In the genomic region with DNA sequence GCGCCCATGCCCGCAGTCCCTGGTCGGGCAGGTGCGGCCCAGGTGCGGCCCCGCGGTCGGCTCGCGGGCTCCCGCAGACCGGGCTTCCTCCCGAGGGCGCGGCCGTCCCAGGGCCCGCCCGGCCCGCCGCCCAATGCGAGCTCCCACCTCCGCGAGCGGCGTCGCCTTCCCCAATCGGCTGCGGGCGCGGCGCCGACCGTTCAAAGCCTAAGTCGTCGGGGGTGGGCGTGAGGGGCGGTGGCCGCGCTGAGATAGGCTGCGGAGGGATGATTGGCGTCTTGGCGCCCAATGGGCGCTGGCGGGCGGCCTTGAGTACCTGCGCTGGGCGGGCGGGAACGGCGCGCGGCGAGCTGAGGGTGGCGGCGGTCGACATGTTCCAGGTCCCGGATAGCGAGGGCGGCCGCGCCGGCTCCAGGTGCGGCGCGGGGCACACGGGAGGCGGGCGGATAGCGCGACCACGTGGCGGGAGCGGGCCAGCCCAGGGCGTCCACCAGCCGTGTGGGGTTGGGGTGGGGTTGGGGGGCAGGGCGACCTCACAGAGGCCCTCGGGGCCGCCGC, we compare ENCODE assay signal across 8 cellular contexts. TPM values are rescaled to one million over a fixed set of nuclear protein-coding genes. Genes with fewer than 3 reads are reported as not detected.
DNase-seq lines count a peak whose midpoint lies in the region; ATAC-seq and TF ChIP-seq lines count a peak whose summit lies in the region.

A gene with protein sequence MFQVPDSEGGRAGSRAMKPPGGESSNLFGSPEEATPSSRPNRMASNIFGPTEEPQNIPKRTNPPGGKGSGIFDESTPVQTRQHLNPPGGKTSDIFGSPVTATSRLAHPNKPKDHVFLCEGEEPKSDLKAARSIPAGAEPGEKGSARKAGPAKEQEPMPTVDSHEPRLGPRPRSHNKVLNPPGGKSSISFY (plus strand): TSS at position 338 of the 558 bp plus-strand sequence. CDS start 34 bp downstream, at position 372.

- peak; percentile 98 for DNase-seq in GM23338 (ENCODE audit: low spot score)
- peak; percentile 96 for DNase-seq in LNCaP clone FGC (ENCODE audit: low read depth)
- DNase-seq in RPMI8226, result peak; percentile 99
- peak; percentile 90 to 94 for DNase-seq in activated T-helper 1 cell treated with anti-CD3 and anti-CD28 coated beads, Interleukin-2, amount 50 U/mL, for 16 hours (ENCODE audit: low read depth in 1 of 2, low spot score in 1 of 2)
- DNase-seq in fibroblast of peridontal ligament (ENCODE audit: extremely low read depth), result peak; percentile 90
- DNase-seq in natural killer cell treated with Interleukin-12 subunit alpha and Interleukin-12 subunit beta and Interleukin-15 and Interleukin-18, amount 100 ng/mL, for 72 hours (ENCODE audit: low spot score), result peak; percentile 98
- peak; percentile 97 for DNase-seq in stimulated activated naive CD4-positive, alpha-beta T cell treated with Interleukin-2 at 50 U/mL for 16 hours (lab: John Stamatoyannopoulos, UW)

- H4K20me1 ChIP-seq in DOHH2 (ENCODE audit: control insufficient read depth, insufficient read depth, low read depth, low read length) (peaks cover 10% of the 10 kb centered on the region), GM23338 (replicated peaks; ENCODE audit: insufficient read depth) (peaks cover 48% of the 10 kb centered on the region)

- H3K4me1 Mint-ChIP-seq in GM23338, result peaks cover 36% of the 10 kb centered on the region
- H3K4me1 Mint-ChIP-seq in natural killer cell treated with Interleukin-12 subunit alpha and Interleukin-12 subunit beta and Interleukin-15 and Interleukin-18, amount 100 ng/mL, for 72 hours (ENCODE audit: low read depth in 2 of 2), result peaks cover 19 to 27% of the 10 kb centered on the region in 2 donors

- H3K4me2 ChIP-seq in DOHH2 (ENCODE audit: low read length) (peak within 1 kb of the TSS; percentile 78), GM23338 (peak within 1 kb of the TSS; percentile 88)

- no peaks in the 10 kb centered on the region for H3K9me3 Mint-ChIP-seq in GM23338
- no peaks in the 10 kb centered on the region for H3K9me3 Mint-ChIP-seq in natural killer cell treated with Interleukin-12 subunit alpha and Interleukin-12 subunit beta and Interleukin-15 and Interleukin-18, amount 100 ng/mL, for 72 hours

- H3K36me3 ChIP-seq in DOHH2 (ENCODE audit: control insufficient read depth, low read length) (peaks cover 71% of the 10 kb centered on the region), GM23338 (ENCODE audit: insufficient read depth) (no peaks in the 10 kb centered on the region; the same call in 1 of the 2 replicates)

- H3F3A ChIP-seq in DOHH2 (ENCODE audit: control insufficient read depth, insufficient read depth) (0 out of 2 replicates have a peak, but pooled peaks cover 10% of the 10 kb centered on the region), GM23338 (replicated peaks; ENCODE audit: low read depth) (peaks cover 9% of the 10 kb centered on the region; the same call in 1 of the 2 replicates)

- no peaks in the 10 kb centered on the region for H3K9me3 ChIP-seq in DOHH2 (ENCODE audit: control insufficient read depth, insufficient read depth, low read length)

- H3K4me1 ChIP-seq in DOHH2 (ENCODE audit: control insufficient read depth, low read length) (peaks cover 26% of the 10 kb centered on the region), GM23338 (ENCODE audit: insufficient read depth) (peaks cover 31% of the 10 kb centered on the region)

- H3K27me3 ChIP-seq in DOHH2 (ENCODE audit: control insufficient read depth, low read length) (no peaks in the 10 kb centered on the region), GM23338 (ENCODE audit: insufficient read depth) (no peaks in the 10 kb centered on the region)

- H3K27ac ChIP-seq in DOHH2 (ENCODE audit: low read depth, low read length), result peak within 1 kb of the TSS; percentile 65
- H3K27ac ChIP-seq in GM23338 (ENCODE audit: low read depth), result peak within 1 kb of the TSS; percentile 45; the same call in 1 of the 2 replicates

- peak; percentile 93 for ATAC-seq in GM23338
- ATAC-seq in natural killer cell treated with Interleukin-12 subunit alpha and Interleukin-12 subunit beta and Interleukin-15 and Interleukin-18, amount 100 ng/mL, for 72 hours, result peak; percentile 98 to 99

- TF ChIP-seq CTCF in DOHH2 (IDR thresholded peaks at IDR 0.05; ENCODE audit: low read depth, low read length, poor library complexity, severe bottlenecking), result no peak
- TF ChIP-seq CTCF in GM23338 (conservative IDR thresholded peaks at IDR 0.05; ENCODE audit: low read depth in 2 of 2), result no peak
- TF ChIP-seq CTCF in LNCaP clone FGC (IDR thresholded peaks at IDR 0.05; ENCODE audit: control insufficient read depth, extremely low read depth, insufficient read depth), result no peak

- H3K27me3 Mint-ChIP-seq in GM23338 (ENCODE audit: insufficient read depth, low read depth, poor library complexity), result peaks cover 22% of the 10 kb centered on the region
- H3K27me3 Mint-ChIP-seq in natural killer cell treated with Interleukin-12 subunit alpha and Interleukin-12 subunit beta and Interleukin-15 and Interleukin-18, amount 100 ng/mL, for 72 hours, result no peaks in the 10 kb centered on the region

- H2AFZ ChIP-seq in GM23338, result no peak within 1 kb of the TSS

- H3K4me3 Mint-ChIP-seq in GM23338, result peak within 1 kb of the TSS; percentile 97
- H3K4me3 Mint-ChIP-seq in natural killer cell treated with Interleukin-12 subunit alpha and Interleukin-12 subunit beta and Interleukin-15 and Interleukin-18, amount 100 ng/mL, for 72 hours, result peak within 1 kb of the TSS; percentile 84

- peak within 1 kb of the TSS; percentile 92 for H3K4me3 ChIP-seq in DOHH2 (ENCODE audit: low read length)
- peak within 1 kb of the TSS; percentile 91 for H3K4me3 ChIP-seq in GM23338
- H3K4me3 ChIP-seq in LNCaP clone FGC (ENCODE audit: low read depth, low read length), result peak within 1 kb of the TSS; percentile 72

- H3K79me2 ChIP-seq in DOHH2 (ENCODE audit: control insufficient read depth, low read length) (peaks cover 54% of the 10 kb centered on the region), GM23338 (replicated peaks; ENCODE audit: insufficient read depth) (peaks cover 47% of the 10 kb centered on the region)

- H3K9me2 ChIP-seq in DOHH2 (replicated peaks; ENCODE audit: control insufficient read depth, low read length) (no peaks in the 10 kb centered on the region), GM23338 (ENCODE audit: insufficient read depth) (no peaks in the 10 kb centered on the region)

- peak within 1 kb of the TSS; percentile 98 for H3K27ac Mint-ChIP-seq in GM23338
- peak within 1 kb of the TSS; percentile 39 to 85 for H3K27ac Mint-ChIP-seq in natural killer cell treated with Interleukin-12 subunit alpha and Interleukin-12 subunit beta and Interleukin-15 and Interleukin-18, amount 100 ng/mL, for 72 hours

- H3K36me3 Mint-ChIP-seq in GM23338 (ENCODE audit: low read depth), result peaks cover 44% of the 10 kb centered on the region
- peaks cover 5% of the 10 kb centered on the region for H3K36me3 Mint-ChIP-seq in natural killer cell treated with Interleukin-12 subunit alpha and Interleukin-12 subunit beta and Interleukin-15 and Interleukin-18, amount 100 ng/mL, for 72 hours

TF ChIP-seq in GM23338, 12 proteins besides CTCF, POLR2A, EP300 and RAD21:
- peak; percentile 77 for TF ChIP-seq CREB1 (CRISPR knock-in tag; IDR thresholded peaks at IDR 0.05; ENCODE audit: low read depth)
- TF ChIP-seq EZH2phosphoT487 (IDR thresholded peaks at IDR 0.05; ENCODE audit: unreplicated experiment), result no peak
- peak; percentile 64 for TF ChIP-seq POLR2AphosphoS5 (IDR thresholded peaks at IDR 0.05; ENCODE audit: low read depth)
- no peak for TF ChIP-seq EZH2 (IDR thresholded peaks at IDR 0.05; ENCODE audit: low read depth, unreplicated experiment)
- TF ChIP-seq, protein P1, sequence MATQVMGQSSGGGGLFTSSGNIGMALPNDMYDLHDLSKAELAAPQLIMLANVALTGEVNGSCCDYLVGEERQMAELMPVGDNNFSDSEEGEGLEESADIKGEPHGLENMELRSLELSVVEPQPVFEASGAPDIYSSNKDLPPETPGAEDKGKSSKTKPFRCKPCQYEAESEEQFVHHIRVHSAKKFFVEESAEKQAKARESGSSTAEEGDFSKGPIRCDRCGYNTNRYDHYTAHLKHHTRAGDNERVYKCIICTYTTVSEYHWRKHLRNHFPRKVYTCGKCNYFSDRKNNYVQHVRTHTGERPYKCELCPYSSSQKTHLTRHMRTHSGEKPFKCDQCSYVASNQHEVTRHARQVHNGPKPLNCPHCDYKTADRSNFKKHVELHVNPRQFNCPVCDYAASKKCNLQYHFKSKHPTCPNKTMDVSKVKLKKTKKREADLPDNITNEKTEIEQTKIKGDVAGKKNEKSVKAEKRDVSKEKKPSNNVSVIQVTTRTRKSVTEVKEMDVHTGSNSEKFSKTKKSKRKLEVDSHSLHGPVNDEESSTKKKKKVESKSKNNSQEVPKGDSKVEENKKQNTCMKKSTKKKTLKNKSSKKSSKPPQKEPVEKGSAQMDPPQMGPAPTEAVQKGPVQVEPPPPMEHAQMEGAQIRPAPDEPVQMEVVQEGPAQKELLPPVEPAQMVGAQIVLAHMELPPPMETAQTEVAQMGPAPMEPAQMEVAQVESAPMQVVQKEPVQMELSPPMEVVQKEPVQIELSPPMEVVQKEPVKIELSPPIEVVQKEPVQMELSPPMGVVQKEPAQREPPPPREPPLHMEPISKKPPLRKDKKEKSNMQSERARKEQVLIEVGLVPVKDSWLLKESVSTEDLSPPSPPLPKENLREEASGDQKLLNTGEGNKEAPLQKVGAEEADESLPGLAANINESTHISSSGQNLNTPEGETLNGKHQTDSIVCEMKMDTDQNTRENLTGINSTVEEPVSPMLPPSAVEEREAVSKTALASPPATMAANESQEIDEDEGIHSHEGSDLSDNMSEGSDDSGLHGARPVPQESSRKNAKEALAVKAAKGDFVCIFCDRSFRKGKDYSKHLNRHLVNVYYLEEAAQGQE (IDR thresholded peaks at IDR 0.05; ENCODE audit: unreplicated experiment), result no peak
- TF ChIP-seq ZNF331 (CRISPR knock-in tag; IDR thresholded peaks at IDR 0.05; ENCODE audit: low read depth), result no peak

RNA-seq across cellular contexts. Expression of the gene that starts here (rescaled TPM):
- 139 and 140 TPM in 2 replicates for total RNA-seq in GM23338 (2014; rRNA removed; shearing (Covaris generic))
- 43.8 and 47.1 TPM in 2 replicates for polyA plus RNA-seq in GM23338 (2016; fragmentation: Nextera tagmentation; extraction: Ambion mirVana)
- 10 to 100 TPM; 56.1 to 61.1 TPM for total RNA-seq in natural killer cell treated with Interleukin-12 subunit alpha and Interleukin-12 subunit beta and Interleukin-15 and Interleukin-18, amount 100 ng/mL, for 72 hours

Comparison
In these comparisons a context has a peak if more than half of its experiments do, and no peak if none do; other contexts are left out.
1. Peak in every context shown above with its lines: DNase-seq, ATAC-seq, H3K4me3 ChIP-seq and H3K27ac ChIP-seq.